8 cellular contexts compared by ENCODE assay signal in genomic region chr9:132268725-132269352, GRCh38.
A peak's percentile ranks its signal among the peaks of the same experiment; 100 is the strongest.
DNase-seq lines count a peak whose midpoint lies in the region; ATAC-seq, FAIRE-seq and TF ChIP-seq lines count a peak whose summit lies in the region.

No MANE protein-coding gene starts in this region.

- DNase-seq in BJ (ENCODE audit: low read depth) (no peak), HT1080 (ENCODE audit: low read depth) (peak; percentile 61), NOMO-1 treated with dmso at 0.1 percent for 144 hours (lab: John Stamatoyannopoulos, UW; ENCODE audit: unreplicated experiment) (peak; percentile 31), endothelial cell of umbilical vein (ENCODE audit: low read depth, low spot score) (peak; percentile 74)
- peak; percentile 33 for DNase-seq in activated CD8-positive, alpha-beta memory T cell treated with anti-CD3 and anti-CD28 coated beads, Interleukin-2, amount 50 U/mL, for 24 hours (ENCODE audit: extremely low read depth)
- DNase-seq in naive thymus-derived CD8-positive, alpha-beta T cell, result peak; percentile 48 to 82 (median 66)
- peak; percentile 27 to 74 (median 56) for DNase-seq in stimulated activated naive CD4-positive, alpha-beta T cell (lab: John Stamatoyannopoulos, UW)

- intact Hi-C loops in endothelial cell of umbilical vein (cut with micrococcal nuclease), result loop anchor here (1.0 kb wide), 1 partner anchor 507 kb away; no protein-coding TSS in a partner anchor

- TF ChIP-seq POLR2A in endothelial cell of umbilical vein (IDR thresholded peaks at IDR 0.05; ENCODE audit: low read depth, low read length), result no peak

- H3K27ac ChIP-seq in endothelial cell of umbilical vein (ENCODE audit: insufficient read depth, low read depth, low read length), result no peak overlapping the region

- H3K36me3 Mint-ChIP-seq in naive thymus-derived CD8-positive, alpha-beta T cell, result peaks cover 0 to 82% (median 17%) of the 10 kb centered on the region in 3 donors

- peaks cover 3 to 12% (median 8%) of the 10 kb centered on the region in 4 donors for H3K4me1 Mint-ChIP-seq in naive thymus-derived CD8-positive, alpha-beta T cell

- H2AFZ ChIP-seq in endothelial cell of umbilical vein (ENCODE audit: low read depth, low read length), result no peak overlapping the region

- H3K9me3 Mint-ChIP-seq in naive thymus-derived CD8-positive, alpha-beta T cell, result no peaks in the 10 kb centered on the region

- peak; percentile 56 for FAIRE-seq in endothelial cell of umbilical vein (lab: Jason Lieb, UNC)

- H3K9me3 ChIP-seq in endothelial cell of umbilical vein (replicated peaks; ENCODE audit: control insufficient read depth, insufficient read depth, low read length), result no peaks in the 10 kb centered on the region

- H3K36me3 ChIP-seq in BJ (ENCODE audit: control insufficient read depth, insufficient read depth, low read length), result peaks cover 23% of the 10 kb centered on the region
- peaks cover 21 to 39% of the 10 kb centered on the region in 2 experiments for H3K36me3 ChIP-seq in endothelial cell of umbilical vein (ENCODE audit: control insufficient read depth in 2 of 2, extremely low read depth in 1 of 2, insufficient read depth in 2 of 2, low read length in 2 of 2)

- no TSS peak for BruUV-seq in endothelial cell of umbilical vein (replicated peaks; lab: Mats Ljungman, UMichigan)

- peaks cover 7% of the 10 kb centered on the region for H3K4me1 ChIP-seq in endothelial cell of umbilical vein (ENCODE audit: control insufficient read depth, extremely low read depth, insufficient read depth, low read length)

- H3K9ac ChIP-seq in endothelial cell of umbilical vein (replicated peaks; ENCODE audit: extremely low read depth, insufficient read depth, low read length), result no peak overlapping the region

- no peak overlapping the region for H3K4me3 Mint-ChIP-seq in naive thymus-derived CD8-positive, alpha-beta T cell

- H3K4me2 ChIP-seq in endothelial cell of umbilical vein (ENCODE audit: insufficient read depth, low read length), result no peak overlapping the region

- dilution Hi-C loops in endothelial cell of umbilical vein (cut with MboI; ENCODE audit: extremely low pct_ligation_motif_present, low sequenced_read_pairs), result no loop called here

- ATAC-seq in naive thymus-derived CD8-positive, alpha-beta T cell, result peak; percentile 71 to 74
- no peak for ATAC-seq in GM19452 (IDR thresholded peaks at IDR 0.05; ENCODE audit: unreplicated experiment)

- POLR2A ChIA-PET in BJ (lab: Charles Lee) (no interaction called here), endothelial cell of umbilical vein (lab: Charles Lee) (no interaction called here)
- POLR2A ChIA-PET in naive thymus-derived CD8-positive, alpha-beta T cell (lab: Charles Lee), result no interaction called here

- H3K27me3 ChIP-seq in BJ (ENCODE audit: control insufficient read depth, insufficient read depth, low read length), result no peaks in the 10 kb centered on the region
- H3K27me3 ChIP-seq in endothelial cell of umbilical vein (ENCODE audit: control insufficient read depth in 2 of 2, insufficient read depth in 2 of 2, low read length in 2 of 2), result no peaks in the 10 kb centered on the region

- H3K27ac Mint-ChIP-seq in naive thymus-derived CD8-positive, alpha-beta T cell, result peak overlapping the region in 4 of 10 donors; percentile 24 to 69 (median 58)

- no peaks in the 10 kb centered on the region for H3K79me2 ChIP-seq in endothelial cell of umbilical vein (ENCODE audit: control insufficient read depth, insufficient read depth, low read length)

- CTCF ChIA-PET in BJ (lab: Yijun Ruan, JAX), result interaction anchor here (0.5 to 3.2 kb wide), 21 partner anchors 9 to 655 kb away, joined by 3 to 26 read pairs (median 5); no protein-coding TSS in a partner anchor
- CTCF ChIA-PET in endothelial cell of umbilical vein (lab: Charles Lee), result interaction anchor here (0.6 to 2.8 kb wide), 17 partner anchors 9 to 577 kb away, joined by 3 to 22 read pairs (median 6); partner anchors contain the start of gene SETX

- TF ChIP-seq CTCF in BJ (IDR thresholded peaks at IDR 0.05; ENCODE audit: insufficient read depth, low read depth, low read length) (peak; percentile 93), endothelial cell of umbilical vein (IDR thresholded peaks at IDR 0.05; ENCODE audit: extremely low read depth in 1 of 2, insufficient read depth in 1 of 2, low read depth in 1 of 2, low read length in 2 of 2) (peak; percentile 85 to 93)

- H4K20me1 ChIP-seq in endothelial cell of umbilical vein (replicated peaks; ENCODE audit: control insufficient read depth, extremely low read depth, insufficient read depth, low read length), result no peaks in the 10 kb centered on the region

- no peaks in the 10 kb centered on the region for H3K9me1 ChIP-seq in endothelial cell of umbilical vein (replicated peaks; ENCODE audit: control insufficient read depth, extremely low read depth, insufficient read depth, low read length)

- no peaks in the 10 kb centered on the region for H3K27me3 Mint-ChIP-seq in naive thymus-derived CD8-positive, alpha-beta T cell

- no peak overlapping the region for H3K4me3 ChIP-seq in BJ (ENCODE audit: low read depth, low read length)
- H3K4me3 ChIP-seq in endothelial cell of umbilical vein (replicated peaks in 1 of 3; ENCODE audit: insufficient read depth in 1 of 3, low read depth in 1 of 3, low read length in 3 of 3), result no peak overlapping the region

TF ChIP-seq in endothelial cell of umbilical vein, 7 proteins besides CTCF, POLR2A, EP300 and RAD21:
- TF ChIP-seq MYC (IDR thresholded peaks at IDR 0.05; ENCODE audit: low read depth, low read length) (no peak), EZH2 (IDR thresholded peaks at IDR 0.05; ENCODE audit: borderline replicate concordance, low read depth, low read length, severe bottlenecking) (no peak), JUN (IDR thresholded peaks at IDR 0.05; ENCODE audit: borderline replicate concordance, insufficient read depth, insufficient read length, low read depth) (no peak), FOS (IDR thresholded peaks at IDR 0.05; ENCODE audit: borderline replicate concordance, insufficient read depth, low read length) (no peak), POLR2AphosphoS5 (IDR thresholded peaks at IDR 0.05; ENCODE audit: insufficient read depth, low read depth, low read length) (no peak)
